8 cellular contexts compared by ENCODE assay signal in the genomic region with DNA sequence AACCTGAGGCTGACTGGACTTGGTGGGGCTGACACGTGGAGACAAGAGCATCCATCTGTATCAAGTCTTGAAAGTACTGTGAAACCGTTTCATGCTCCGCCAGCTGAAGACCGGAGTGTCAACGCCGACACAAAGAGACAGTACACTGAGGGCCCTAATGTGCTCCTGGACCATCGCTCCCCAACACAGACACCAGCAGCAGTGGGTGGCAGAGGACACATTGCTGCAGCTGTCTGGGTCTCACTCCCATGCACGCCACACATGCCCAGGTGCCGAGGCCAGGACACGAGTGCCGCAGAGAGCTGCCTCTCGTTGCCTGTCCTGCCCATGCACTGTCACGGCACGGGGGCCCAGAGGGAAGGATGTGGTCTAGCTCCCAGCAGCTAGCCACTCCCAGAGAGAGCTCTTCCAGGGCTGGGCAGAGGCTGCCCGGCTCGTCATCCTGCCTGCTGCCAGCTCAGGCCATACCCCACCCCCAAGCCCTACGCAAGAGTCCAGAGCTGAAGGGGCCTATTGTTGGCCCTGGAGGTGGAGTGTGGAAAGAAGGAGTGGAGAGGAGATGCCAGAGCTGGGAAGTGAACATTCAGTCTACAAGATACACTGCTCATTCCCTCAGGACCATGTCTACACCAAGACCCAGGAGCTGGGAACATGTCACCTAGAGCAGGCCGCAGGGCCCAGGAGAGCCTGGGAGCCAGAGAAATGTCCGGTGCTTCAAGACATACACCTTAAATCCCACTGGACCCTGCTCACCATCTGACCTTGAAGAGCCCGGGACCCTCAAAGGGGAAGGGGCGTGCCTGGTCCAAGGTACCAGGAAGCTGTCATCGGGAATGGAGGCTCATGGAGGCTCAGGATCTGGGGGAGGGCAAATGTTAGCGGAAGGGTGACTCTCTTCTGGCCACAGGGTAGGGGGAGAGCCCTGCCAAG. TPM values are rescaled to one million over a fixed set of nuclear protein-coding genes. Genes with fewer than 3 reads are reported as not detected.
DNase-seq lines count a peak whose midpoint lies in the region; ATAC-seq and TF ChIP-seq lines count a peak whose summit lies in the region.

No MANE protein-coding gene starts in this region.

- TF ChIP-seq CTCF in PC-3 (conservative IDR thresholded peaks at IDR 0.05; ENCODE audit: low read depth, low read length) = no peak
- no peak for TF ChIP-seq CTCF in astrocyte of the spinal cord (IDR thresholded peaks at IDR 0.05; ENCODE audit: low read depth, low read length)
- TF ChIP-seq CTCF in lung (IDR thresholded peaks at IDR 0.05; ENCODE audit: control extremely low read depth, extremely low read depth) = no peak

- intact Hi-C loops in PC-3 (cut with micrococcal nuclease) = no loop called here

- H4K20me1 ChIP-seq in PC-3 (ENCODE audit: low read length) = no peaks in the 10 kb centered on the region

- BruUV-seq in PC-3 (replicated peaks; lab: Mats Ljungman, UMichigan) = TSS peak; percentile 30

- peaks cover 55% of the 10 kb centered on the region for H3K79me2 ChIP-seq in PC-3 (ENCODE audit: low read length)

- no peaks in the 10 kb centered on the region for H3K36me3 ChIP-seq in PC-3 (ENCODE audit: low read depth, low read length)
- H3K36me3 ChIP-seq in lung (ENCODE audit: control insufficient read depth in 2 of 2, insufficient read depth in 2 of 2, low read length in 2 of 2) = no peaks in the 10 kb centered on the region

- H3K4me2 ChIP-seq in PC-3 (ENCODE audit: low read length) = peak overlapping the region; percentile 43

- POLR2A ChIA-PET in PC-3 (lab: Charles Lee; ENCODE audit: unreplicated experiment) = interaction anchor here (0.6 kb wide), 1 partner anchor 14 kb away, joined by 4 read pairs; no protein-coding TSS in a partner anchor

- ATAC-seq in PC-3 (peak; percentile 71), lung (ENCODE audit: insufficient read depth, low FRiP score) (peak; percentile 38)

- H3K9ac ChIP-seq in PC-3 (ENCODE audit: low read length) = peak overlapping the region; percentile 60

- 39 to 58% methylated on average over 23 of the region's 23 CpGs for WGBS in lung, 2 donors

- H3K27me3 ChIP-seq in PC-3 (ENCODE audit: low read length) = no peaks in the 10 kb centered on the region
- no peaks in the 10 kb centered on the region for H3K27me3 ChIP-seq in lung (ENCODE audit: control insufficient read depth, insufficient read depth)

- CTCF ChIA-PET in PC-3 (lab: Charles Lee) = interaction anchor here (0.6 to 1.1 kb wide), 2 partner anchors 14 to 628 kb away, joined by 4 to 7 read pairs; no protein-coding TSS in a partner anchor

- H3K9me2 ChIP-seq in PC-3 (replicated peaks; ENCODE audit: low read length) = no peaks in the 10 kb centered on the region

- H3K4me3 ChIP-seq in PC-3 (ENCODE audit: low read length) (no peak overlapping the region), astrocyte of the spinal cord (ENCODE audit: low read depth, low read length) (no peak overlapping the region), lung (no peak overlapping the region)

- H3K9me3 ChIP-seq in PC-3 (ENCODE audit: low read length) = no peaks in the 10 kb centered on the region
- H3K9me3 ChIP-seq in lung (ENCODE audit: control insufficient read depth in 2 of 2, insufficient read depth in 1 of 2, low read length in 1 of 2) = no peaks in the 10 kb centered on the region

- H3K4me1 ChIP-seq in PC-3 (ENCODE audit: insufficient read depth, low read length) = peaks cover 43% of the 10 kb centered on the region
- peaks cover 0 to 27% of the 10 kb centered on the region in 2 donors for H3K4me1 ChIP-seq in lung (ENCODE audit: control insufficient read depth in 2 of 2, insufficient read depth in 2 of 2, low read length in 2 of 2)

- H3F3A ChIP-seq in PC-3 (ENCODE audit: low read length, unreplicated experiment) = no peaks in the 10 kb centered on the region

- no peak overlapping the region for H2AFZ ChIP-seq in PC-3 (ENCODE audit: low read length)

- DNase-seq in GF-D8 (lab: John Stamatoyannopoulos, UW) = peak; percentile 72
- peak; percentile 86 for DNase-seq in GOT3 (lab: John Stamatoyannopoulos, UW)
- DNase-seq in PC-3 = peak; percentile 86
- peak; percentile 72 for DNase-seq in astrocyte of the spinal cord (ENCODE audit: low read depth, low spot score)
- no peak for DNase-seq in lung (ENCODE audit: low spot score)
- no peak for DNase-seq in NCI-H1930 (lab: John Stamatoyannopoulos, UW)
- DNase-seq in NCI-H1417 (lab: John Stamatoyannopoulos, UW) = no peak

- in situ Hi-C loops in astrocyte of the spinal cord (cut with HindIII; ENCODE audit: low sequenced_read_pairs) = no loop called here

- peak overlapping the region; percentile 86 for H3K27ac ChIP-seq in PC-3 (ENCODE audit: low read length)
- peak overlapping the region in 1 of 2 donors; percentile 58 for H3K27ac ChIP-seq in lung (ENCODE audit: low read depth in 1 of 2, low read length in 1 of 2)
- H3K27ac ChIP-seq in temporal lobe (ENCODE audit: low read depth, low read length) = peak overlapping the region; percentile 96

RNA-seq across cellular contexts. Expression of a gene that starts 7.7 kb away (rescaled TPM):
- total RNA-seq in PC-3 (2014; rRNA removed) (43.7 and 49.3 TPM in 2 replicates), lung (10 to 100 TPM; 15.0 to 63.5 TPM), temporal lobe (13.0 TPM)
- polyA plus RNA-seq in lung = 10 to 100 TPM; 23.3 to 47.9 TPM

Comparison
In these comparisons a context has a peak if more than half of its experiments do, and no peak if none do; other contexts are left out.
1. DNase-seq: peak in GF-D8 (single experiment), GOT3 (single experiment), PC-3 (single experiment) and astrocyte of the spinal cord (single experiment); none in lung (single experiment), NCI-H1930 (0 of 2) and NCI-H1417 (0 of 3).